9 cellular contexts compared by ENCODE assay signal in the genomic region with DNA sequence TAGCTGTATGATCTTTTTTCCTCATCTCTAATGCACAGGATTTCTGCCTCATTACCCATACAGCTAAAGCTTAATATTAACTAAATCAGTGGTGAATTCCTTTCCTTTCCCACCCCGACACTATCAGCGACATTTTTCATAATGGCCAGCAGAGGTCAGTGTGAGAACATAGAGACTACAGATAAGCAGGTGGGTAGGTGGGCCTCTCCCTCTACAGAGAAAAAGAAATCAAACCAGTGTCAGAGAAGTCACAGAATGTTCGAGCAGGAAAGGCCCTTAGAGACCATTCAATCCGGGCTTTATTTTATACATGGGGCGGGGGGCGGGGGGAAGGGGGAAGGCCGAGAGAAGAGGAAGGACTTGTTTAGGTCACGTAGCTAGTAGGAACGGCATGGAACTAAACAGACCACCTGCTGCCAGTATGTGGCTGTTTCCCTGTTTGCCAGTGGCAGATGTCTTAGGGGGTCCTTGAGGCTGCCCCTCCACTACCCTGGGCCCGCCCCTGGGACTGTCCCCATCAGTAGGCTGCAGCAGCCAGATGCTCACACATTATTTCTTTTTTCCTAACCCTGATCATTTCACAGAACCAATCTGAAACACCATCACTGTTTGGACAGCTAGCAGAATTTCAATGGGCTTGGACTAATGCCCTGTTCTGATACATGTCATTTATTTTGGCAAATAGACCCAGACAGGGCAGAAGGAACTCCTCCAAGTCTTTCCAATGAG.
DNase-seq lines count a peak whose midpoint lies in the region; ATAC-seq and TF ChIP-seq lines count a peak whose summit lies in the region.
"Had no signal": no experiment of that assay in that cellular context is flagged by ENCODE, and none has a peak within 500 bp of the region (broad histone marks: within the 10 kb centered on the region; RNA-seq: fewer than 3 reads in every experiment).

No MANE protein-coding gene starts in this region.

- H3K36me3 ChIP-seq in GM06990 (ENCODE audit: control insufficient read depth, insufficient read depth, low read length), result no peaks in the 10 kb centered on the region

- H3K4me3 ChIP-seq in GM06990 (replicated peaks; ENCODE audit: low read depth, low read length), result no peak overlapping the region

- peak; percentile 42 for ATAC-seq in HG03060 (IDR thresholded peaks at IDR 0.05; ENCODE audit: low read depth, unreplicated experiment)

- peak; percentile 14 for DNase-seq in 8988T
- DNase-seq in GM06990 (ENCODE audit: extremely low read depth, insufficient read length), result no peak
- DNase-seq in NCI-H69 (lab: John Stamatoyannopoulos, UW), result peak; percentile 95
- peak; percentile 51 for DNase-seq in ecto neural progenitor cell (ENCODE audit: low spot score)
- DNase-seq in nephron progenitor cell, result peak; percentile 22
- DNase-seq in GM19240 (ENCODE audit: insufficient read length, low spot score), result no peak
- no peak for DNase-seq in stimulated activated CD4-positive, alpha-beta T cell treated with anti-CD3 and anti-CD28 coated beads, Interleukin-4, amount 100 ng/mL, for 24 hours

- H3K36me3 Mint-ChIP-seq in nephron progenitor cell (ENCODE audit: low read depth), result peaks cover 12% of the 10 kb centered on the region

- no peak overlapping the region for H3K27ac Mint-ChIP-seq in nephron progenitor cell
- H3K27ac Mint-ChIP-seq: stimulated activated naive CD8-positive, alpha-beta T cell treated with anti-CD3 and anti-CD28 coated beads, Interleukin-15, Interleukin-2, amounts not matched to agents 100 ng/mL and 50 ng/mL, for 24 hours had no signal

- H3K27me3 ChIP-seq in GM06990 (replicated peaks; ENCODE audit: control insufficient read depth, insufficient read depth, low read length), result no peaks in the 10 kb centered on the region; the same call in 1 of the 2 replicates

- H3K9me3 Mint-ChIP-seq in nephron progenitor cell, result no peaks in the 10 kb centered on the region
- H3K9me3 Mint-ChIP-seq: stimulated activated naive CD8-positive, alpha-beta T cell treated with anti-CD3 and anti-CD28 coated beads, Interleukin-15, Interleukin-2, amounts not matched to agents 100 ng/mL and 50 ng/mL, for 24 hours had no signal

- peaks cover 2% of the 10 kb centered on the region for H3K27me3 Mint-ChIP-seq in nephron progenitor cell (ENCODE audit: low read depth, poor library complexity)

- TF ChIP-seq CTCF in GM06990 (IDR thresholded peaks at IDR 0.05; ENCODE audit: insufficient read depth, low read length, poor library complexity, severe bottlenecking), result peak; percentile 71
- TF ChIP-seq CTCF in nephron progenitor cell (IDR thresholded peaks at IDR 0.05), result peak; percentile 66

- no peak overlapping the region for H3K4me3 Mint-ChIP-seq in nephron progenitor cell
- H3K4me3 Mint-ChIP-seq: stimulated activated naive CD8-positive, alpha-beta T cell treated with anti-CD3 and anti-CD28 coated beads, Interleukin-15, Interleukin-2, amounts not matched to agents 100 ng/mL and 50 ng/mL, for 24 hours had no signal

- peaks cover 28% of the 10 kb centered on the region for H3K4me1 Mint-ChIP-seq in nephron progenitor cell

Comparison
In these comparisons a context has a peak if more than half of its experiments do, and no peak if none do; other contexts are left out.
1. DNase-seq: peak in 8988T (single experiment), NCI-H69 (single experiment), ecto neural progenitor cell (single experiment) and nephron progenitor cell (single experiment); none in GM06990 (single experiment), GM19240 (single experiment) and stimulated activated CD4-positive, alpha-beta T cell treated with anti-CD3 and anti-CD28 coated beads, Interleukin-4, amount 100 ng/mL, for 24 hours (single experiment).